Comparison of ENCODE assay signal across 1 cellular context in the genomic region with DNA sequence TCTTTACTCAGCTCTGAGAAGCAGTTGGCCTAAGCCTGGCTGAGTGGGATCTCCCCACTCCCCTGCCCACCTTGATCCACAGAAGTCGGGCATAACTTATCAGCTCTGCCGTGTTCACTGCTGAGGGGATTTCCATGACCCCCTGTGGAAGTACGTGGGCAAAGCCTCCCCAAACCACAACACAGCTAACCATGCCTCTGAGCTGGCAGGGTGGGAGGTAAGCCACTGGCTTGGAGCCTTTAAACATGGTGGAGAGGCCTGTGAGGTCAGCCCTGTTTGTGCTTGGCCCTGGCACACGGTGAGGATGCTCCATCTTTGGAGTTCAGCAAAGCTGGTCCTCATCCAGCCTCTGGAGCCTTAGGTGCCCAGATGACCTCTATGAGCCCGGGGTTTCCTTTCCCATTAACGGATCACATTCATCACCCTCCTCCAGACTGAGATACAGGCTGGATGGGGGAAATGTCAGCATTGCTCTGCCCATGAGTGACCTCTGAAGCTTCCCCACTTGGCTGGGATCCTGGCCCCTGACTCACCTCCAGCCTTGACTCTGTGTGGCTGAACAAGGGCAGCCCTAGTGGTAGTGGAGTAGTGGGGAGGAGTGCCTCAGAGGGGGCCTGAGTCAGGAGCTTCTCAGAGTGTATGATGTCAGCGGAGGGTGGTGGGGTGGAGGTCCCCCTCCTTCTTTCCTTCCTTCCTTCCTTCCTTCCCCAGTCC.
TF ChIP-seq lines count a peak whose summit lies in the region.

No MANE protein-coding gene starts in this region.

TF ChIP-seq in HCT116, 20 proteins besides CTCF, POLR2A, EP300 and RAD21 (continued from another document):
- TF ChIP-seq, protein P1, sequence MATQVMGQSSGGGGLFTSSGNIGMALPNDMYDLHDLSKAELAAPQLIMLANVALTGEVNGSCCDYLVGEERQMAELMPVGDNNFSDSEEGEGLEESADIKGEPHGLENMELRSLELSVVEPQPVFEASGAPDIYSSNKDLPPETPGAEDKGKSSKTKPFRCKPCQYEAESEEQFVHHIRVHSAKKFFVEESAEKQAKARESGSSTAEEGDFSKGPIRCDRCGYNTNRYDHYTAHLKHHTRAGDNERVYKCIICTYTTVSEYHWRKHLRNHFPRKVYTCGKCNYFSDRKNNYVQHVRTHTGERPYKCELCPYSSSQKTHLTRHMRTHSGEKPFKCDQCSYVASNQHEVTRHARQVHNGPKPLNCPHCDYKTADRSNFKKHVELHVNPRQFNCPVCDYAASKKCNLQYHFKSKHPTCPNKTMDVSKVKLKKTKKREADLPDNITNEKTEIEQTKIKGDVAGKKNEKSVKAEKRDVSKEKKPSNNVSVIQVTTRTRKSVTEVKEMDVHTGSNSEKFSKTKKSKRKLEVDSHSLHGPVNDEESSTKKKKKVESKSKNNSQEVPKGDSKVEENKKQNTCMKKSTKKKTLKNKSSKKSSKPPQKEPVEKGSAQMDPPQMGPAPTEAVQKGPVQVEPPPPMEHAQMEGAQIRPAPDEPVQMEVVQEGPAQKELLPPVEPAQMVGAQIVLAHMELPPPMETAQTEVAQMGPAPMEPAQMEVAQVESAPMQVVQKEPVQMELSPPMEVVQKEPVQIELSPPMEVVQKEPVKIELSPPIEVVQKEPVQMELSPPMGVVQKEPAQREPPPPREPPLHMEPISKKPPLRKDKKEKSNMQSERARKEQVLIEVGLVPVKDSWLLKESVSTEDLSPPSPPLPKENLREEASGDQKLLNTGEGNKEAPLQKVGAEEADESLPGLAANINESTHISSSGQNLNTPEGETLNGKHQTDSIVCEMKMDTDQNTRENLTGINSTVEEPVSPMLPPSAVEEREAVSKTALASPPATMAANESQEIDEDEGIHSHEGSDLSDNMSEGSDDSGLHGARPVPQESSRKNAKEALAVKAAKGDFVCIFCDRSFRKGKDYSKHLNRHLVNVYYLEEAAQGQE (IDR thresholded peaks at IDR 0.05; ENCODE audit: low read depth), result no peak
- TF ChIP-seq JUND (IDR thresholded peaks at IDR 0.05) (no peak), SP1 (IDR thresholded peaks at IDR 0.05; ENCODE audit: low read depth) (no peak), ZFX (IDR thresholded peaks at IDR 0.05) (no peak), POLR2AphosphoS5 (IDR thresholded peaks at IDR 0.05; ENCODE audit: low read depth, low read length) (no peak), ZNF274 (IDR thresholded peaks at IDR 0.05; ENCODE audit: low read depth, low read length) (no peak), FOSL1 (IDR thresholded peaks at IDR 0.05; ENCODE audit: low read depth) (no peak), CBX3 (IDR thresholded peaks at IDR 0.05; ENCODE audit: low read depth) (no peak), EZH2phosphoT487 (IDR thresholded peaks at IDR 0.05; ENCODE audit: borderline replicate concordance) (no peak)
- TF ChIP-seq, protein P2, sequence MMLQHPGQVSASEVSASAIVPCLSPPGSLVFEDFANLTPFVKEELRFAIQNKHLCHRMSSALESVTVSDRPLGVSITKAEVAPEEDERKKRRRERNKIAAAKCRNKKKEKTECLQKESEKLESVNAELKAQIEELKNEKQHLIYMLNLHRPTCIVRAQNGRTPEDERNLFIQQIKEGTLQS (IDR thresholded peaks at IDR 0.05), result no peak
- TF ChIP-seq, protein P3, sequence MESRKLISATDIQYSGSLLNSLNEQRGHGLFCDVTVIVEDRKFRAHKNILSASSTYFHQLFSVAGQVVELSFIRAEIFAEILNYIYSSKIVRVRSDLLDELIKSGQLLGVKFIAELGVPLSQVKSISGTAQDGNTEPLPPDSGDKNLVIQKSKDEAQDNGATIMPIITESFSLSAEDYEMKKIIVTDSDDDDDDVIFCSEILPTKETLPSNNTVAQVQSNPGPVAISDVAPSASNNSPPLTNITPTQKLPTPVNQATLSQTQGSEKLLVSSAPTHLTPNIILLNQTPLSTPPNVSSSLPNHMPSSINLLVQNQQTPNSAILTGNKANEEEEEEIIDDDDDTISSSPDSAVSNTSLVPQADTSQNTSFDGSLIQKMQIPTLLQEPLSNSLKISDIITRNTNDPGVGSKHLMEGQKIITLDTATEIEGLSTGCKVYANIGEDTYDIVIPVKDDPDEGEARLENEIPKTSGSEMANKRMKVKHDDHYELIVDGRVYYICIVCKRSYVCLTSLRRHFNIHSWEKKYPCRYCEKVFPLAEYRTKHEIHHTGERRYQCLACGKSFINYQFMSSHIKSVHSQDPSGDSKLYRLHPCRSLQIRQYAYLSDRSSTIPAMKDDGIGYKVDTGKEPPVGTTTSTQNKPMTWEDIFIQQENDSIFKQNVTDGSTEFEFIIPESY (IDR thresholded peaks at IDR 0.05; ENCODE audit: extremely low read depth, insufficient replicate concordance, low read length), result no peak
